ENCODE assay signal across 8 cellular contexts in genomic region chr18:55323051-55323994, GRCh38.
DNase-seq lines count a peak whose midpoint lies in the region; ATAC-seq and TF ChIP-seq lines count a peak whose summit lies in the region.

No MANE protein-coding gene starts in this region.

- H3K4me3 ChIP-seq in hepatocyte: peak overlapping the region; percentile 46

- no peaks in the 10 kb centered on the region for H4K20me1 ChIP-seq in hepatocyte (ENCODE audit: insufficient read depth, poor library complexity, severe bottlenecking)

- no peaks in the 10 kb centered on the region for H3K27me3 ChIP-seq in hepatocyte

- ATAC-seq in HG03571 (IDR thresholded peaks at IDR 0.05; ENCODE audit: unreplicated experiment): no peak
- ATAC-seq in left lobe of liver: no peak

- no peaks in the 10 kb centered on the region for H3K36me3 ChIP-seq in hepatocyte (replicated peaks; ENCODE audit: insufficient read depth, low read depth)

- H3K79me2 ChIP-seq in hepatocyte: peaks cover 23% of the 10 kb centered on the region

- TF ChIP-seq CTCF in hepatocyte (IDR thresholded peaks at IDR 0.05; ENCODE audit: poor library complexity): no peak

- H3K27ac ChIP-seq in hepatocyte: peak overlapping the region; percentile 96
- peak overlapping the region; percentile 97 for H3K27ac ChIP-seq in temporal lobe (ENCODE audit: low read depth, low read length)

- H3K4me1 ChIP-seq in hepatocyte (ENCODE audit: insufficient read depth): peaks cover 19% of the 10 kb centered on the region

- H3K9me2 ChIP-seq in hepatocyte (replicated peaks; ENCODE audit: insufficient read depth): no peaks in the 10 kb centered on the region

- WGBS in hepatocyte (ENCODE audit: low lambda C conversion rate, missing lambda C conversion rate): 42% methylated on average over 10 of the region's 10 CpGs

- peak overlapping the region; percentile 93 for H3K4me2 ChIP-seq in hepatocyte

- DNase-seq in NCI-H2081 (lab: John Stamatoyannopoulos, UW) (peak; percentile 20 to 45), NCI-H2081 treated with DMSO at 0.1 percent for 48 hours (lab: John Stamatoyannopoulos, UW) (no peak), RPMI8226 (peak; percentile 68), hepatocyte (ENCODE audit: low spot score) (no peak), cerebellar cortex (ENCODE audit: low spot score) (no peak), left lobe of liver (ENCODE audit: low spot score) (no peak)

- peak overlapping the region; percentile 42 for H2AFZ ChIP-seq in hepatocyte

- no peaks in the 10 kb centered on the region for H3K9me3 ChIP-seq in hepatocyte (ENCODE audit: low read depth)

Comparison
In these comparisons a context has a peak if more than half of its experiments do, and no peak if none do; other contexts are left out.
1. DNase-seq: peak in NCI-H2081 (2 of 2) and RPMI8226 (single experiment); none in NCI-H2081 treated with DMSO at 0.1 percent for 48 hours (single experiment), hepatocyte (single experiment), cerebellar cortex (single experiment) and left lobe of liver (single experiment).